In genomic region chr15:47182818-47183217, GRCh38 we compare ENCODE assay signal across 32 cellular contexts.
"Had no signal": no experiment of that assay in that cellular context is flagged by ENCODE, and none has a peak within 500 bp of the region (broad histone marks: within the 10 kb centered on the region; RNA-seq: fewer than 3 reads in every experiment).

No MANE protein-coding gene starts in this region.

- FAIRE-seq: astrocyte, K562 had no signal

- H3K9me3 ChIP-seq: adrenal gland, body of pancreas had no signal

- H3K4me3 ChIP-seq: adrenal gland, body of pancreas, K562 had no signal

- DNase-seq: activated B cell treated with CpG ODN at 0.5 μM for 24 hours; activated CD4-positive, alpha-beta memory T cell treated with anti-CD3 and anti-CD28 coated beads for 36 hours; activated CD4-positive, alpha-beta T cell treated with anti-CD3 and anti-CD28 coated beads for 4 hours; activated CD4-positive, alpha-beta T cell treated with anti-CD3 and anti-CD28 coated beads, Interleukin-2, amount 50 U/mL, for 1 hour; activated CD4-positive, CD25-positive, alpha-beta regulatory T cell treated with anti-CD3 and anti-CD28 coated beads, Interleukin-2, amount 50 U/mL, for 72 hours; activated CD8-positive, alpha-beta memory T cell treated with anti-CD3 and anti-CD28 coated beads, Interleukin-2, amount 50 U/mL, for 4 hours; activated gamma-delta T cell treated with Interleukin-2 at 50 U/mL for 16 hours; activated naive CD4-positive, alpha-beta T cell treated with anti-CD3 and anti-CD28 coated beads for 36 hours; activated T-cell treated with anti-CD3 and anti-CD28 coated beads for 4 hours; activated T-cell treated with anti-CD3 and anti-CD28 coated beads, Interleukin-2, amount 50 U/mL, for 4 hours; adrenal gland; body of pancreas; central memory CD4-positive, alpha-beta T cell; IMR-90; NCI-H1092 treated with DMSO at 0.1 percent for 48 hours; NCI-H146; NCI-H187; NCI-H2029 treated with DMSO at 0.1 percent for 48 hours; NCI-H2107; NCI-H2171; NCI-H2227 treated with DMSO at 0.1 percent for 48 hours; NCI-H446; NCI-H510A treated with DMSO at 0.1 percent for 48 hours; NCI-H526 treated with DMSO at 0.1 percent for 48 hours; RPMI8226; SW 1271; T-helper 1 cell; T-helper 2 cell; T-helper 9 cell had no signal

- H3K27ac ChIP-seq: adrenal gland, body of pancreas, VCaP had no signal

- H3K36me3 ChIP-seq: adrenal gland had no signal
